ENCODE assay signal across 8 cellular contexts in the genomic region with DNA sequence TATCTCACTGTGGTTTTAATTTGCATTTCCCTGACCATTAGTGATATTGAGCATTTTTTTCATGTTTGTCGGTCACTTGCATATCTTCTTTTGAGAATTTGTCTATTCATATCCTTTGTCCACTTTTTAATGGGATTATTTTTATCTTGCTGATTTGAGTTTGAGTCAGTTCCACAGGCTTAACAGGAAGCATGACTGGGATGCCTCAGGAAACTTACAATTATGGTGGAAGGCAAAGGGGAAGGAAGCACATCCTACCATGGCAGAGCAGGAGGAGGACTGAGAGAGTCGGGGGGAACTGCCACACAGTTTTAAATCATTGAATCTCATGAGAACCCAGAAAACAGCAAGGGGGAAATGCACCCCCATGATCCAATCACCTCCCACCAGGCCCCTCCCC.
"Had no signal": no experiment of that assay in that cellular context is flagged by ENCODE, and none has a peak within 500 bp of the region (broad histone marks: within the 10 kb centered on the region; RNA-seq: fewer than 3 reads in every experiment).

No MANE protein-coding gene starts in this region.

- H3K4me3 ChIP-seq: GM23248, HAP-1, K562 had no signal

- H3K27ac ChIP-seq: GM23248, KMS-11 had no signal

- H3K9me3 ChIP-seq: HAP-1 had no signal

- H3K4me1 ChIP-seq: HAP-1 had no signal

- DNase-seq: GM23248, GOT3, H7, IMR-90 had no signal

- ATAC-seq: HCT116, K562 had no signal

- H3K36me3 ChIP-seq: HAP-1 had no signal
